In the genomic region with DNA sequence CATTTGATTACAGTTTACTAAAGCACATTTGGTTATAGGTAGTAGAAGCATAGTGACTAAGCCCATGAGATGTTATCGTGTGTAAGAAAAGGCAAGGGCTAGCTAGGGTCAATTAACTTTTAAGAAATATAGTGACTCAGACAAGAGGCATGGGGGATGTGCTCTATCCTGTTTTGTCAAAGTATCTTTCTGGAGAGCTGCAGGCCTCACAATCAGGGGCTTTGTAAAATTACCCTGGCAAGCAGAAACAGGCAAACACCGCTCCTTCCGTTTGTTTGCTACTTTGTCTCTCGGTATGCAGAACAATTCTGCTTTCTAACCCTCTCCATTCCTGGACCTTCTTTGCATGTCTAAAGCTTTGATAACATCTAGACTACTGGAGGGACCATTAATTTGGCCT, we compare ENCODE assay signal across 13 cellular contexts. TPM values are rescaled to one million over a fixed set of nuclear protein-coding genes. Genes with fewer than 3 reads are reported as not detected.
A peak's percentile ranks its signal among the peaks of the same experiment; 100 is the strongest.
DNase-seq lines count a peak whose midpoint lies in the region; ATAC-seq, FAIRE-seq and TF ChIP-seq lines count a peak whose summit lies in the region.
"Had no signal": no experiment of that assay in that cellular context is flagged by ENCODE, and none has a peak within 500 bp of the region (broad histone marks: within the 10 kb centered on the region; RNA-seq: fewer than 3 reads in every experiment).

No MANE protein-coding gene starts in this region.

- H3K27me3 Mint-ChIP-seq in nephron (ENCODE audit: low read depth) (no peaks in the 10 kb centered on the region), T-helper 17 cell (peaks cover 54% of the 10 kb centered on the region)

- CTCF ChIA-PET in PC-3 (lab: Charles Lee) (interaction anchor here (1.1 to 1.5 kb wide), 2 partner anchors 26 to 60 kb away, joined by 3 to 11 read pairs; partner anchors contain the start of gene ZNF697), endothelial cell of umbilical vein (lab: Charles Lee) (interaction anchor here (1.2 to 6.5 kb wide), 16 partner anchors 9 to 74 kb away, joined by 4 to 163 read pairs (median 20); partner anchors contain the start of genes PHGDH and ZNF697)

- H3K9me3 ChIP-seq in PC-3 (ENCODE audit: low read length) (no peaks in the 10 kb centered on the region), endothelial cell of umbilical vein (replicated peaks; ENCODE audit: control insufficient read depth, insufficient read depth, low read length) (no peaks in the 10 kb centered on the region), aorta (ENCODE audit: control insufficient read depth, low read length) (no peaks in the 10 kb centered on the region), T-helper 17 cell (ENCODE audit: control insufficient read depth, low read length, poor library complexity, severe bottlenecking) (no peaks in the 10 kb centered on the region)
- H3K9me3 ChIP-seq: BE2C, Peyer's patch had no signal

- no peaks in the 10 kb centered on the region for H3K9me1 ChIP-seq in endothelial cell of umbilical vein (replicated peaks; ENCODE audit: control insufficient read depth, extremely low read depth, insufficient read depth, low read length)

- H3K4me3 Mint-ChIP-seq in nephron, result no peak overlapping the region
- H3K4me3 Mint-ChIP-seq in T-helper 17 cell, result no peak overlapping the region
- H3K4me3 Mint-ChIP-seq: activated naive CD4-positive, alpha-beta T cell treated with anti-CD3 and anti-CD28 coated beads for 36 hours had no signal

- H3K4me3 ChIP-seq in PC-3 (ENCODE audit: low read length) (peak overlapping the region; percentile 55), endothelial cell of umbilical vein (replicated peaks in 1 of 3; ENCODE audit: insufficient read depth in 1 of 3, low read depth in 1 of 3, low read length in 3 of 3) (peak overlapping the region in 1 of 3 experiments; percentile 24), aorta (ENCODE audit: low read length in 2 of 2) (no peak overlapping the region)
- H3K4me3 ChIP-seq: Peyer's patch had no signal

- no TSS peak for BruUV-seq in PC-3 (replicated peaks; lab: Mats Ljungman, UMichigan)
- BruUV-seq in endothelial cell of umbilical vein (replicated peaks; lab: Mats Ljungman, UMichigan), result no TSS peak

- TF ChIP-seq POLR2A in endothelial cell of umbilical vein (IDR thresholded peaks at IDR 0.05; ENCODE audit: low read depth, low read length), result no peak

- dilution Hi-C loops in endothelial cell of umbilical vein (cut with MboI; ENCODE audit: extremely low pct_ligation_motif_present, low sequenced_read_pairs), result no loop called here

- peak; percentile 94 for FAIRE-seq in endothelial cell of umbilical vein (lab: Jason Lieb, UNC)

- H3K9ac ChIP-seq in PC-3 (ENCODE audit: low read length), result peak overlapping the region; percentile 90
- peak overlapping the region; percentile 58 for H3K9ac ChIP-seq in endothelial cell of umbilical vein (replicated peaks; ENCODE audit: extremely low read depth, insufficient read depth, low read length)

- no peaks in the 10 kb centered on the region for H3K9me3 Mint-ChIP-seq in nephron
- H3K9me3 Mint-ChIP-seq: activated naive CD4-positive, alpha-beta T cell treated with anti-CD3 and anti-CD28 coated beads for 36 hours had no signal

- peak; percentile 76 for ATAC-seq in PC-3
- no peak for ATAC-seq in aorta (ENCODE audit: low FRiP score)
- no peak for ATAC-seq in HG03135 (IDR thresholded peaks at IDR 0.05; ENCODE audit: unreplicated experiment)
- no peak for ATAC-seq in T-helper 17 cell

- H3K4me1 ChIP-seq in PC-3 (ENCODE audit: insufficient read depth, low read length), result peaks cover 40% of the 10 kb centered on the region
- peaks cover 42% of the 10 kb centered on the region for H3K4me1 ChIP-seq in endothelial cell of umbilical vein (ENCODE audit: control insufficient read depth, extremely low read depth, insufficient read depth, low read length)
- H3K4me1 ChIP-seq in aorta (ENCODE audit: control insufficient read depth in 1 of 2, insufficient read depth in 2 of 2, low read length in 2 of 2), result no peaks in the 10 kb centered on the region
- H3K4me1 ChIP-seq: BE2C had no signal

- DNase-seq in EH (ENCODE audit: low read depth) (peak; percentile 88), PC-3 (peak; percentile 87), endothelial cell of umbilical vein (ENCODE audit: low read depth, low spot score) (peak; percentile 75), aorta (no peak), mesenteric fat pad (ENCODE audit: low spot score) (no peak), T-helper 17 cell (no peak)
- DNase-seq: activated naive CD4-positive, alpha-beta T cell treated with anti-CD3 and anti-CD28 coated beads for 36 hours; BE2C; effector memory CD4-positive, alpha-beta T cell; NCI-H1694 had no signal

- H2AFZ ChIP-seq in PC-3 (ENCODE audit: low read length), result no peak overlapping the region
- peak overlapping the region; percentile 13 for H2AFZ ChIP-seq in endothelial cell of umbilical vein (ENCODE audit: low read depth, low read length)

- H3K79me2 ChIP-seq in PC-3 (ENCODE audit: low read length) (no peaks in the 10 kb centered on the region), endothelial cell of umbilical vein (ENCODE audit: control insufficient read depth, insufficient read depth, low read length) (no peaks in the 10 kb centered on the region)

- peak overlapping the region; percentile 78 for H3K4me2 ChIP-seq in PC-3 (ENCODE audit: low read length)
- H3K4me2 ChIP-seq in endothelial cell of umbilical vein (ENCODE audit: insufficient read depth, low read length), result peak overlapping the region; percentile 86

- H3F3A ChIP-seq in PC-3 (ENCODE audit: low read length, unreplicated experiment), result peaks cover 9% of the 10 kb centered on the region

- H3K4me1 Mint-ChIP-seq in nephron (peaks cover 33% of the 10 kb centered on the region), T-helper 17 cell (peaks cover 4% of the 10 kb centered on the region)

- no peaks in the 10 kb centered on the region for H3K9me2 ChIP-seq in PC-3 (replicated peaks; ENCODE audit: low read length)

- H3K27ac ChIP-seq in PC-3 (ENCODE audit: low read length) (peak overlapping the region; percentile 98), endothelial cell of umbilical vein (ENCODE audit: insufficient read depth, low read depth, low read length) (peak overlapping the region; percentile 78), aorta (ENCODE audit: low read depth in 1 of 2, low read length in 2 of 2) (no peak overlapping the region)
- H3K27ac ChIP-seq: Peyer's patch had no signal

- H3K27me3 ChIP-seq in PC-3 (ENCODE audit: low read length) (no peaks in the 10 kb centered on the region), endothelial cell of umbilical vein (ENCODE audit: control insufficient read depth in 2 of 2, insufficient read depth in 2 of 2, low read length in 2 of 2) (peaks cover 4 to 6% of the 10 kb centered on the region in 2 experiments), aorta (ENCODE audit: control insufficient read depth in 1 of 2, insufficient read depth in 2 of 2, low read length in 1 of 2) (no peaks in the 10 kb centered on the region)
- H3K27me3 ChIP-seq: Peyer's patch had no signal

- TF ChIP-seq CTCF in PC-3 (conservative IDR thresholded peaks at IDR 0.05; ENCODE audit: low read depth, low read length) (no peak), endothelial cell of umbilical vein (IDR thresholded peaks at IDR 0.05; ENCODE audit: extremely low read depth in 1 of 2, insufficient read depth in 1 of 2, low read depth in 1 of 2, low read length in 2 of 2) (no peak), nephron (IDR thresholded peaks at IDR 0.05; ENCODE audit: unreplicated experiment in 3 of 3) (no peak)

- H4K20me1 ChIP-seq in PC-3 (ENCODE audit: low read length), result no peaks in the 10 kb centered on the region
- H4K20me1 ChIP-seq in endothelial cell of umbilical vein (replicated peaks; ENCODE audit: control insufficient read depth, extremely low read depth, insufficient read depth, low read length), result no peaks in the 10 kb centered on the region

- POLR2A ChIA-PET in PC-3 (lab: Charles Lee; ENCODE audit: unreplicated experiment), result no interaction called here
- POLR2A ChIA-PET in endothelial cell of umbilical vein (lab: Charles Lee), result interaction anchor here (0.6 to 2.3 kb wide), 3 partner anchors 27 to 65 kb away, joined by 3 to 20 read pairs (median 4); partner anchors contain the start of gene ZNF697

- 80 to 84% methylated on average over 4 of the region's 4 CpGs for WGBS in aorta, 2 donors

- H3K27ac Mint-ChIP-seq in nephron, result peak overlapping the region; percentile 78 to 92 (median 84)
- H3K27ac Mint-ChIP-seq in T-helper 17 cell, result no peak overlapping the region
- H3K27ac Mint-ChIP-seq: activated naive CD4-positive, alpha-beta T cell treated with anti-CD3 and anti-CD28 coated beads for 36 hours had no signal

- intact Hi-C loops in PC-3 (cut with micrococcal nuclease) (loop anchor here (10.0 kb wide), 1 partner anchor 111 kb away; no protein-coding TSS in a partner anchor), endothelial cell of umbilical vein (cut with micrococcal nuclease) (loop anchor here (10.0 kb wide), 1 partner anchor 399 kb away; no protein-coding TSS in a partner anchor), aorta (cut with DNase I) (no loop called here)

- H3K36me3 Mint-ChIP-seq in nephron (ENCODE audit: low read depth), result no peaks in the 10 kb centered on the region
- H3K36me3 Mint-ChIP-seq in T-helper 17 cell (ENCODE audit: low read depth), result peaks cover 3% of the 10 kb centered on the region

- no peaks in the 10 kb centered on the region for H3K36me3 ChIP-seq in PC-3 (ENCODE audit: low read depth, low read length)
- H3K36me3 ChIP-seq in endothelial cell of umbilical vein (ENCODE audit: control insufficient read depth in 2 of 2, extremely low read depth in 1 of 2, insufficient read depth in 2 of 2, low read length in 2 of 2), result no peaks in the 10 kb centered on the region
- no peaks in the 10 kb centered on the region for H3K36me3 ChIP-seq in aorta (ENCODE audit: control insufficient read depth in 1 of 2, insufficient read depth in 2 of 2, low read length in 1 of 2)
- H3K36me3 ChIP-seq: BE2C, Peyer's patch had no signal

RNA-seq across cellular contexts. Expression of gene ZNF697, which starts 26.0 kb away (rescaled TPM):
- total RNA-seq in PC-3 (2014; rRNA removed) (3.9 and 5.3 TPM in 2 replicates), endothelial cell of umbilical vein (14.1 and 15.0 TPM in 2 replicates), aorta (1 to 10 TPM; 5.1 to 6.0 TPM), mesenteric fat pad (11.0 TPM), T-helper 17 cell (under 1 TPM in 1 of 2 donors, not detected in 1; 0.15 TPM)
- polyA plus RNA-seq in endothelial cell of umbilical vein (6.2 and 6.3 TPM in 2 replicates), aorta (1 to 10 TPM in 1 of 2 donors, under 1 TPM in 1; 0.63 to 1.3 TPM)
- 5.2 and 5.9 TPM in 2 replicates for polyA plus RNA-seq in endothelial cell of umbilical vein (2011; cell fraction: cytosol; rRNA removed)
- polyA plus RNA-seq in endothelial cell of umbilical vein (2011; cell fraction: nucleus; rRNA removed), result 14.7 and 17.0 TPM in 2 replicates
- 11.7 and 13.9 TPM in 2 replicates for polyA plus RNA-seq in endothelial cell of umbilical vein (2012)
- 15.0 and 16.5 TPM in 2 replicates for polyA minus RNA-seq in endothelial cell of umbilical vein
- polyA minus RNA-seq in endothelial cell of umbilical vein (2011; cell fraction: cytosol; rRNA and poly(A)+ RNA removed), result 2.8 TPM
- polyA minus RNA-seq in endothelial cell of umbilical vein (2011; cell fraction: nucleus; rRNA and poly(A)+ RNA removed), result 30.5 and 32.3 TPM in 2 replicates

RNA-seq across cellular contexts. Expression of gene PHGDH, which starts 37.6 kb away (rescaled TPM):
- total RNA-seq in PC-3 (2014; rRNA removed), result 134 and 155 TPM in 2 replicates
- total RNA-seq in endothelial cell of umbilical vein, result 101 and 120 TPM in 2 replicates
- polyA plus RNA-seq in endothelial cell of umbilical vein, result 33.2 and 37.9 TPM in 2 replicates
- polyA plus RNA-seq in endothelial cell of umbilical vein (2011; cell fraction: cytosol; rRNA removed), result 37.2 and 37.8 TPM in 2 replicates
- polyA plus RNA-seq in endothelial cell of umbilical vein (2011; cell fraction: nucleus; rRNA removed), result 42.6 and 45.2 TPM in 2 replicates
- polyA plus RNA-seq in endothelial cell of umbilical vein (2012), result 9.8 and 26.9 TPM in 2 replicates
- 66.7 and 76.5 TPM in 2 replicates for polyA minus RNA-seq in endothelial cell of umbilical vein
- 201 TPM for polyA minus RNA-seq in endothelial cell of umbilical vein (2011; cell fraction: cytosol; rRNA and poly(A)+ RNA removed)
- polyA minus RNA-seq in endothelial cell of umbilical vein (2011; cell fraction: nucleus; rRNA and poly(A)+ RNA removed), result 39.4 and 42.3 TPM in 2 replicates
- total RNA-seq in aorta, result 10 to 100 TPM; 45.4 to 68.4 TPM
- 10 to 100 TPM; 23.7 to 41.3 TPM for polyA plus RNA-seq in aorta
- 30.1 TPM for total RNA-seq in mesenteric fat pad
- 1 to 10 TPM; 1.2 to 2.5 TPM for total RNA-seq in T-helper 17 cell

Comparison
In these comparisons a context has a peak if more than half of its experiments do, and no peak if none do; other contexts are left out.
1. DNase-seq: peak in EH (single experiment), PC-3 (single experiment) and endothelial cell of umbilical vein (single experiment); none in aorta (0 of 2), mesenteric fat pad (single experiment) and T-helper 17 cell (0 of 3).
2. H3K27ac ChIP-seq: peak in PC-3 (single experiment) and endothelial cell of umbilical vein (single experiment); none in aorta (0 of 2).
3. intact Hi-C loops: an anchor here in PC-3 (10.0 kb wide) and endothelial cell of umbilical vein (10.0 kb wide); none called in aorta.